In genomic region chr16:30051518-30051917, GRCh38 we compare ENCODE assay signal across 10 cellular contexts. TPM values are rescaled to one million over a fixed set of nuclear protein-coding genes. Genes with fewer than 3 reads are reported as not detected.
A peak's percentile ranks its signal among the peaks of the same experiment; 100 is the strongest.
DNase-seq lines count a peak whose midpoint lies in the region; ATAC-seq and TF ChIP-seq lines count a peak whose summit lies in the region.
"Had no signal": no experiment of that assay in that cellular context is flagged by ENCODE, and none has a peak within 500 bp of the region (broad histone marks: within the 10 kb centered on the region; RNA-seq: fewer than 3 reads in every experiment).

No MANE protein-coding gene starts in this region.

- DNase-seq in Daoy (ENCODE audit: low read depth) (peak; percentile 74), NCI-H226 (peak; percentile 70), brain microvascular endothelial cell (peak; percentile 82), GM20000 (ENCODE audit: low spot score) (no peak)
- DNase-seq: OCI-M1 had no signal

- ATAC-seq in GM21619 (IDR thresholded peaks at IDR 0.05; ENCODE audit: unreplicated experiment): no peak
- ATAC-seq in HG03565 (IDR thresholded peaks at IDR 0.05; ENCODE audit: unreplicated experiment): no peak

- peak overlapping the region; percentile 76 for H3K27ac ChIP-seq in brain microvascular endothelial cell
- H3K27ac ChIP-seq: epithelial cell of prostate, vagina had no signal

- H3K4me1 Mint-ChIP-seq in nephron: peaks cover 26% of the 10 kb centered on the region

- peak overlapping the region; percentile 85 to 92 (median 90) for H3K4me3 Mint-ChIP-seq in nephron

- TF ChIP-seq CTCF in brain microvascular endothelial cell (IDR thresholded peaks at IDR 0.05; ENCODE audit: low read depth, low read length, missing control alignments) (no peak), nephron (IDR thresholded peaks at IDR 0.05; ENCODE audit: unreplicated experiment in 3 of 3) (no peak), GM20000 (IDR thresholded peaks at IDR 0.05; ENCODE audit: extremely low read depth, missing control alignments) (no peak)

- H3K4me3 ChIP-seq in brain microvascular endothelial cell (ENCODE audit: low read depth, low read length): no peak overlapping the region
- H3K4me3 ChIP-seq: vagina had no signal

- peak overlapping the region; percentile 36 to 82 (median 53) for H3K27ac Mint-ChIP-seq in nephron

- no peaks in the 10 kb centered on the region for H3K9me3 Mint-ChIP-seq in nephron

- no peaks in the 10 kb centered on the region for H3K36me3 Mint-ChIP-seq in nephron (ENCODE audit: low read depth)

- no peaks in the 10 kb centered on the region for H3K36me3 ChIP-seq in brain microvascular endothelial cell (replicated peaks)
- H3K36me3 ChIP-seq: vagina had no signal

- H3K27me3 Mint-ChIP-seq in nephron (ENCODE audit: low read depth): peaks cover 5% of the 10 kb centered on the region

- in situ Hi-C loops in brain microvascular endothelial cell (cut with HindIII; ENCODE audit: low pct_ligation_motif_present, low sequenced_read_pairs): no loop called here

- no peaks in the 10 kb centered on the region for H3K27me3 ChIP-seq in brain microvascular endothelial cell (replicated peaks)
- H3K27me3 ChIP-seq: vagina had no signal

RNA-seq across cellular contexts. Expression of gene ALDOA, which starts 14.0 kb away (rescaled TPM):
- 781 and 887 TPM in 2 replicates for total RNA-seq in Daoy (2014; rRNA removed; shearing (Covaris generic))

RNA-seq across cellular contexts. Expression of gene TLCD3B, which starts 20.4 kb away (rescaled TPM):
- not detected in 2 replicates for total RNA-seq in Daoy (2014; rRNA removed; shearing (Covaris generic))

RNA-seq across cellular contexts. Expression of gene PPP4C, which starts 24.3 kb away (rescaled TPM):
- 81.4 and 113 TPM in 2 replicates for total RNA-seq in Daoy (2014; rRNA removed; shearing (Covaris generic))

RNA-seq across cellular contexts. Expression of gene C16orf92, which starts 28.5 kb away (rescaled TPM):
- not detected in 2 replicates for total RNA-seq in Daoy (2014; rRNA removed; shearing (Covaris generic))
- total RNA-seq: vagina had no signal

RNA-seq across cellular contexts. Expression of gene TBX6, which starts 40.2 kb away (rescaled TPM):
- total RNA-seq in Daoy (2014; rRNA removed; shearing (Covaris generic)): not detected in 2 replicates
